13 cellular contexts compared by ENCODE assay signal in genomic region chr1:225755668-225756294, GRCh38. TPM values are rescaled to one million over a fixed set of nuclear protein-coding genes. Genes with fewer than 3 reads are reported as not detected.
DNase-seq lines count a peak whose midpoint lies in the region; ATAC-seq and TF ChIP-seq lines count a peak whose summit lies in the region.
"Had no signal": no experiment of that assay in that cellular context is flagged by ENCODE, and none has a peak within 500 bp of the region (broad histone marks: within the 10 kb centered on the region; RNA-seq: fewer than 3 reads in every experiment).

No MANE protein-coding gene starts in this region.

- peaks cover 9% of the 10 kb centered on the region for H3K9me3 Mint-ChIP-seq in glutamatergic neuron (ENCODE audit: unreplicated experiment)
- H3K9me3 Mint-ChIP-seq: activated T-helper 17 cell treated with anti-CD3 and anti-CD28 coated beads, Interleukin-2, amount 50 U/mL, for 72 hours; stimulated activated naive CD8-positive, alpha-beta T cell treated with anti-CD3 and anti-CD28 coated beads, Interleukin-15, Interleukin-2, amounts not matched to agents 100 ng/mL and 50 ng/mL, for 24 hours had no signal

- peak overlapping the region; percentile 47 for H3K27ac ChIP-seq in SJCRH30
- H3K27ac ChIP-seq in osteoblast (ENCODE audit: low read depth, low read length) = peak overlapping the region; percentile 86
- H3K27ac ChIP-seq in upper lobe of right lung = peak overlapping the region; percentile 49

- peak overlapping the region; percentile 39 for H3K4me2 ChIP-seq in osteoblast (ENCODE audit: insufficient read depth, low read length)

- peaks cover 2% of the 10 kb centered on the region for H3K27me3 Mint-ChIP-seq in glutamatergic neuron (ENCODE audit: unreplicated experiment)
- H3K27me3 Mint-ChIP-seq: stimulated activated naive CD8-positive, alpha-beta T cell treated with anti-CD3 and anti-CD28 coated beads, Interleukin-15, Interleukin-2, amounts not matched to agents 100 ng/mL and 50 ng/mL, for 24 hours had no signal

- intact Hi-C loops in upper lobe of right lung (cut with DNase I) = no loop called here

- H3K9me3 ChIP-seq in SJCRH30 (replicated peaks) = no peaks in the 10 kb centered on the region
- H3K9me3 ChIP-seq in osteoblast (ENCODE audit: low read depth, low read length) = no peaks in the 10 kb centered on the region
- H3K9me3 ChIP-seq in upper lobe of right lung = no peaks in the 10 kb centered on the region

- H3K4me1 Mint-ChIP-seq in glutamatergic neuron (ENCODE audit: low read depth, unreplicated experiment) = peaks cover 14% of the 10 kb centered on the region
- H3K4me1 Mint-ChIP-seq: activated T-helper 17 cell treated with anti-CD3 and anti-CD28 coated beads, Interleukin-2, amount 50 U/mL, for 72 hours had no signal

- H3K27ac Mint-ChIP-seq in glutamatergic neuron (ENCODE audit: unreplicated experiment) = peak overlapping the region; percentile 87
- H3K27ac Mint-ChIP-seq: activated T-helper 17 cell treated with anti-CD3 and anti-CD28 coated beads, Interleukin-2, amount 50 U/mL, for 72 hours; stimulated activated naive CD8-positive, alpha-beta T cell treated with anti-CD3 and anti-CD28 coated beads, Interleukin-15, Interleukin-2, amounts not matched to agents 100 ng/mL and 50 ng/mL, for 24 hours had no signal

- TF ChIP-seq CTCF in glutamatergic neuron (IDR thresholded peaks at IDR 0.05; ENCODE audit: partially characterized antibody, unreplicated experiment) = no peak
- TF ChIP-seq CTCF in osteoblast (IDR thresholded peaks at IDR 0.05; ENCODE audit: extremely low read depth, low read depth, low read length) = no peak
- TF ChIP-seq CTCF in upper lobe of right lung (IDR thresholded peaks at IDR 0.05) = no peak

- no peaks in the 10 kb centered on the region for H3K36me3 Mint-ChIP-seq in glutamatergic neuron (ENCODE audit: unreplicated experiment)

- DNase-seq in SJCRH30 = peak in 1 of 2 experiments; percentile 41
- DNase-seq in glutamatergic neuron = peak; percentile 49
- no peak for DNase-seq in osteoblast (ENCODE audit: insufficient read length, low spot score, missing footprints)
- no peak for DNase-seq in upper lobe of right lung
- no peak for DNase-seq in pons (ENCODE audit: low spot score)
- no peak for DNase-seq in medulla oblongata (ENCODE audit: extremely low spot score)
- DNase-seq: activated CD4-positive, alpha-beta T cell treated with anti-CD3 and anti-CD28 coated beads, Interleukin-2, amount 50 U/mL, for 48 hours; GDM1; NCI-H1092; stimulated activated CD4-positive, alpha-beta T cell treated with anti-CD3 and anti-CD28 coated beads, Interleukin-4, amount 100 ng/mL, for 4 hours had no signal

- H4K20me1 ChIP-seq in osteoblast (ENCODE audit: insufficient read depth, low read length) = no peaks in the 10 kb centered on the region

- H3K4me1 ChIP-seq in SJCRH30 (peaks cover 23% of the 10 kb centered on the region), osteoblast (ENCODE audit: insufficient read depth, low read length) (peaks cover 17% of the 10 kb centered on the region), upper lobe of right lung (peaks cover 13% of the 10 kb centered on the region)

- peak overlapping the region; percentile 7 for H2AFZ ChIP-seq in osteoblast (ENCODE audit: low read length)

- ATAC-seq in upper lobe of right lung (no peak), HG02970 (IDR thresholded peaks at IDR 0.05; ENCODE audit: low FRiP score, unreplicated experiment) (no peak)
- ATAC-seq: activated T-helper 17 cell treated with anti-CD3 and anti-CD28 coated beads, Interleukin-2, amount 50 U/mL, for 72 hours had no signal

- H3K27me3 ChIP-seq in SJCRH30 = no peaks in the 10 kb centered on the region
- no peaks in the 10 kb centered on the region for H3K27me3 ChIP-seq in osteoblast (ENCODE audit: insufficient read depth, low read length)
- no peaks in the 10 kb centered on the region for H3K27me3 ChIP-seq in upper lobe of right lung

- H3K4me3 ChIP-seq in SJCRH30 = no peak overlapping the region
- H3K4me3 ChIP-seq in osteoblast (ENCODE audit: insufficient read depth, low read length) = no peak overlapping the region
- no peak overlapping the region for H3K4me3 ChIP-seq in upper lobe of right lung

- peak overlapping the region; percentile 63 for H3K4me3 Mint-ChIP-seq in glutamatergic neuron (ENCODE audit: unreplicated experiment)
- H3K4me3 Mint-ChIP-seq: activated T-helper 17 cell treated with anti-CD3 and anti-CD28 coated beads, Interleukin-2, amount 50 U/mL, for 72 hours; stimulated activated naive CD8-positive, alpha-beta T cell treated with anti-CD3 and anti-CD28 coated beads, Interleukin-15, Interleukin-2, amounts not matched to agents 100 ng/mL and 50 ng/mL, for 24 hours had no signal

- no peaks in the 10 kb centered on the region for H3K36me3 ChIP-seq in SJCRH30
- H3K36me3 ChIP-seq in osteoblast (ENCODE audit: insufficient read depth, low read length) = no peaks in the 10 kb centered on the region
- H3K36me3 ChIP-seq in upper lobe of right lung = no peaks in the 10 kb centered on the region

- no peaks in the 10 kb centered on the region for H3K79me2 ChIP-seq in osteoblast (ENCODE audit: insufficient read depth, low read length)

RNA-seq across cellular contexts. Expression of gene SRP9, which starts 21.8 kb away (rescaled TPM):
- 618 and 654 TPM in 2 replicates for total RNA-seq in SJCRH30 (2014; rRNA removed; shearing (Covaris generic))
- total RNA-seq in glutamatergic neuron (ENCODE audit: unreplicated experiment) = 364 TPM
- total RNA-seq in osteoblast = 174 and 178 TPM in 2 replicates
- total RNA-seq in upper lobe of right lung = 157 TPM

RNA-seq across cellular contexts. Expression of gene EPHX1, which starts 54.1 kb away (rescaled TPM):
- 6.3 and 7.2 TPM in 2 replicates for total RNA-seq in SJCRH30 (2014; rRNA removed; shearing (Covaris generic))
- 60.4 TPM for total RNA-seq in glutamatergic neuron (ENCODE audit: unreplicated experiment)
- total RNA-seq in osteoblast = 67.0 and 77.2 TPM in 2 replicates
- total RNA-seq in upper lobe of right lung = 245 TPM
